ENCODE assay signal across 8 cellular contexts in the genomic region with DNA sequence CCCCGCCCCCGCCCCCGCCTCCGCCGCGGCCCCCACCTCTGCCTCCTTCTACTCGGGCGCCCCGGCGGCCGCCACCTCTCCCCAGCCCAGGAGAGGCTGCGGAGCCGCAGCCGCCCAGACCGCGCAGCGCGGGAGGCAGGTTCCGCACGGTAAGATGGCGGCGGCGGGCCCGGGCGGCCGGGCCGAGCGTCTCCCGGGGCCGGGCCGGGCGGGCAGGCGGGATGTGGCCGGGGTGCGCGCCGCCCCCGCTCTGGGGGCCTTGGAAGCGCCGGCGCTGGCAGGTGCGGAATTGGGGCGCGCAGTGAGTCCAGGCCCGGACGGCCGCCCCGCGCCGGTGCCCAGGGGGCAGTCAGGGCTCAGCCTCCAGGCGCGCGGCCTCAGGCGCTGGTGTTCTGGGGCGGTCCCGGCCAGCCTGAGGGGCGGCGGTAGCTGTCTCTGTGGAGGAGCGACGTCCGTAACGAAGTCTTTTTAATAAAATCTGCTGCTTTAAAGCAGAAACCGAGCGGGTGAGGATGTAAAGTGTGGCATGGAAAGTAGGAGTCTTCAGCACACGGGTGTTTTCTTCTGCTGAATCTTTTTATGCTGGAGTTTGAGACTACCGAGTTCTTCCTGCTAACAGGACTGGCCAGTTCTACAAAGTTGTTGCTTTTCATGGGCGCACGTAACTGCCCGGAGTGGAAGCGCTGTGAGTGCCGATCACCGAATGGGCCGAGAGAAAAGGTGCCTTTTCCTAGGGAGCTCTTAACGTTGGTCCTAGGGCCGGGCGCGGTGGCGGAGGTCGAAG. TPM values are rescaled to one million over a fixed set of nuclear protein-coding genes. Genes with fewer than 3 reads are reported as not detected.
DNase-seq lines count a peak whose midpoint lies in the region; ATAC-seq and TF ChIP-seq lines count a peak whose summit lies in the region.

TSS of gene GID8 (plus strand) at position 43 of the 784 bp plus-strand sequence. CDS start 3,356 bp downstream, outside the sequence.

- H4K20me1 ChIP-seq in KMS-11 (ENCODE audit: insufficient read depth): peaks cover under 1% of the 10 kb centered on the region

- ATAC-seq in activated CD8-positive, alpha-beta T cell treated with anti-CD3 and anti-CD28 coated beads for 36 hours: peak; percentile 59

- no peaks in the 10 kb centered on the region for H3K27me3 Mint-ChIP-seq in activated CD8-positive, alpha-beta T cell treated with anti-CD3 and anti-CD28 coated beads for 36 hours

- peak within 1 kb of the TSS; percentile 95 for H3K4me3 Mint-ChIP-seq in activated CD8-positive, alpha-beta T cell treated with anti-CD3 and anti-CD28 coated beads for 36 hours

- peaks cover 40% of the 10 kb centered on the region for H3K4me1 ChIP-seq in KMS-11 (ENCODE audit: low read depth, poor library complexity, severe bottlenecking)
- H3K4me1 ChIP-seq in mucosa of rectum (ENCODE audit: control insufficient read depth in 2 of 2, insufficient read depth in 2 of 2, low read length in 2 of 2): peaks cover 14 to 20% of the 10 kb centered on the region in 2 donors
- peaks cover 0 to 74% (median 31%) of the 10 kb centered on the region in 4 donors for H3K4me1 ChIP-seq in tibial nerve

- no peak for TF ChIP-seq EP300 in tibial nerve (IDR thresholded peaks at IDR 0.05)

- CTCF ChIA-PET in activated CD8-positive, alpha-beta T cell treated with anti-CD3 and anti-CD28 coated beads for 36 hours (lab: Charles Lee): interaction anchor here (1.0 to 5.9 kb wide), 7 partner anchors 11 to 71 kb away, joined by 3 to 47 read pairs (median 7); partner anchors contain the start of gene DIDO1

- H2AFZ ChIP-seq in KMS-11 (ENCODE audit: low read depth): peak within 1 kb of the TSS; percentile 67

- H3K4me1 Mint-ChIP-seq in activated CD8-positive, alpha-beta T cell treated with anti-CD3 and anti-CD28 coated beads for 36 hours (ENCODE audit: low read depth): peaks cover 29% of the 10 kb centered on the region

- H3K36me3 ChIP-seq in KMS-11 (ENCODE audit: insufficient read depth) (no peaks in the 10 kb centered on the region), mucosa of rectum (ENCODE audit: control insufficient read depth in 2 of 2, insufficient read depth in 2 of 2, low read length in 2 of 2) (peaks cover 13 to 22% of the 10 kb centered on the region in 2 donors), tibial nerve (peaks cover 1 to 38% (median 5%) of the 10 kb centered on the region in 3 donors)

- peaks cover 36% of the 10 kb centered on the region for H3K36me3 Mint-ChIP-seq in activated CD8-positive, alpha-beta T cell treated with anti-CD3 and anti-CD28 coated beads for 36 hours (ENCODE audit: low read depth)

- DNase-seq in GM13976 (ENCODE audit: low spot score): peak; percentile 75
- DNase-seq in GOT3 (lab: John Stamatoyannopoulos, UW): peak; percentile 23
- DNase-seq in activated CD8-positive, alpha-beta T cell treated with anti-CD3 and anti-CD28 coated beads for 36 hours: peak; percentile 68
- peak; percentile 78 to 85 for DNase-seq in erythroblast (lab: John Stamatoyannopoulos, UW)
- no peak for DNase-seq in tibial nerve (ENCODE audit: low spot score in 2 of 2)
- DNase-seq in NCI-H524 treated with DMSO at 0.1 percent for 48 hours (lab: John Stamatoyannopoulos, UW): no peak

- TF ChIP-seq POLR2A in erythroblast (IDR thresholded peaks at IDR 0.05; ENCODE audit: low read length) (no peak), tibial nerve (IDR thresholded peaks at IDR 0.05) (no peak)

- peak within 1 kb of the TSS; percentile 98 for H3K27ac Mint-ChIP-seq in activated CD8-positive, alpha-beta T cell treated with anti-CD3 and anti-CD28 coated beads for 36 hours

- peaks cover 74% of the 10 kb centered on the region for H3K79me2 ChIP-seq in KMS-11 (ENCODE audit: insufficient read depth, low read depth)

- H3K4me3 ChIP-seq in KMS-11 (IDR thresholded peaks at IDR 0.05; ENCODE audit: insufficient read depth, low read depth, low read length) (peak within 1 kb of the TSS; percentile 9), mucosa of rectum (ENCODE audit: low read length in 2 of 2) (peak within 1 kb of the TSS; percentile 91 to 96), tibial nerve (peak within 1 kb of the TSS; percentile 79 to 99 (median 82))

- 0 to 1% methylated on average over 40 to 47 of the region's 79 CpGs for WGBS in tibial nerve, 2 donors

- POLR2A ChIA-PET in activated CD8-positive, alpha-beta T cell treated with anti-CD3 and anti-CD28 coated beads for 36 hours (lab: Charles Lee): interaction anchor here (0.8 to 7.2 kb wide), 12 partner anchors 8 to 335 kb away, joined by 3 to 243 read pairs (median 4); partner anchors contain the start of genes ARFGAP1, DIDO1 and SLC17A9

- no peaks in the 10 kb centered on the region for H3K9me3 ChIP-seq in mucosa of rectum (ENCODE audit: control insufficient read depth in 2 of 2, low read length in 2 of 2)
- no peaks in the 10 kb centered on the region for H3K9me3 ChIP-seq in tibial nerve

- H3K9me3 Mint-ChIP-seq in activated CD8-positive, alpha-beta T cell treated with anti-CD3 and anti-CD28 coated beads for 36 hours: no peaks in the 10 kb centered on the region

- H3K9ac ChIP-seq in KMS-11: peak within 1 kb of the TSS; percentile 88
- peak within 1 kb of the TSS; percentile 94 to 96 for H3K9ac ChIP-seq in mucosa of rectum (ENCODE audit: low read depth in 1 of 2, low read length in 2 of 2)

- H3K27me3 ChIP-seq in KMS-11 (ENCODE audit: insufficient read depth, low read depth) (no peaks in the 10 kb centered on the region), mucosa of rectum (ENCODE audit: control insufficient read depth in 2 of 2, insufficient read depth in 2 of 2, low read length in 2 of 2) (no peaks in the 10 kb centered on the region), tibial nerve (no peaks in the 10 kb centered on the region)

- H3K4me2 ChIP-seq in KMS-11: peak within 1 kb of the TSS; percentile 86

- TF ChIP-seq CTCF in GM13976 (IDR thresholded peaks at IDR 0.05; ENCODE audit: borderline replicate concordance, control extremely low read depth, extremely low read depth, insufficient read depth, missing control alignments) (no peak), KMS-11 (conservative IDR thresholded peaks at IDR 0.05; ENCODE audit: low read depth, low read length) (no peak), tibial nerve (IDR thresholded peaks at IDR 0.05) (no peak)
- no peak for TF ChIP-seq CTCF in activated CD8-positive, alpha-beta T cell treated with anti-CD3 and anti-CD28 coated beads for 36 hours (IDR thresholded peaks at IDR 0.05)

- H3K27ac ChIP-seq in KMS-11: peak within 1 kb of the TSS; percentile 78
- H3K27ac ChIP-seq in mucosa of rectum (ENCODE audit: low read depth in 2 of 2, low read length in 2 of 2): peak within 1 kb of the TSS; percentile 90 to 92
- peak within 1 kb of the TSS; percentile 78 to 96 (median 88) for H3K27ac ChIP-seq in tibial nerve

- intact Hi-C loops in activated CD8-positive, alpha-beta T cell treated with anti-CD3 and anti-CD28 coated beads for 36 hours (cut with micrococcal nuclease): no loop called here

- in situ Hi-C loops in GM13976 (cut with MboI; ENCODE audit: low sequenced_read_pairs, unreplicated experiment): no loop called here

RNA-seq across cellular contexts. Expression of gene GID8, which starts in this region (rescaled TPM):
- total RNA-seq in activated CD8-positive, alpha-beta T cell treated with anti-CD3 and anti-CD28 coated beads for 36 hours: 10 to 100 TPM; 39.2 to 42.2 TPM
- total RNA-seq in tibial nerve: 10 to 100 TPM; 23.4 to 33.4 (median 29.7) TPM

Comparison
In these comparisons a context has a peak if more than half of its experiments do, and no peak if none do; other contexts are left out.
1. DNase-seq: peak in GM13976 (single experiment), GOT3 (single experiment), activated CD8-positive, alpha-beta T cell treated with anti-CD3 and anti-CD28 coated beads for 36 hours (single experiment) and erythroblast (2 of 2); none in tibial nerve (0 of 2) and NCI-H524 treated with DMSO at 0.1 percent for 48 hours (single experiment).
2. H3K4me3 ChIP-seq: peak in every context shown above with its lines; median percentile 94 in mucosa of rectum; 82 in tibial nerve; 9 in KMS-11.
3. Peak in every context shown above with its lines, with median percentiles within 50 percentile points of each other: H3K27ac ChIP-seq.